Comparison of ENCODE assay signal across 1 cellular context in genomic region chr15:84818221-84819131, GRCh38.
TF ChIP-seq lines count a peak whose summit lies in the region.

No MANE protein-coding gene starts in this region.

TF ChIP-seq in endothelial cell of umbilical vein, 7 proteins besides CTCF, POLR2A, EP300 and RAD21 (continued from another document):
- TF ChIP-seq POLR2AphosphoS5 (IDR thresholded peaks at IDR 0.05; ENCODE audit: insufficient read depth, low read depth, low read length): peak; percentile 28
